16 cellular contexts compared by ENCODE assay signal in genomic region chr1:244583358-244583757, GRCh38.
DNase-seq lines count a peak whose midpoint lies in the region; ATAC-seq, FAIRE-seq and TF ChIP-seq lines count a peak whose summit lies in the region.
"Had no signal": no experiment of that assay in that cellular context is flagged by ENCODE, and none has a peak within 500 bp of the region (broad histone marks: within the 10 kb centered on the region; RNA-seq: fewer than 3 reads in every experiment).

No MANE protein-coding gene starts in this region.

- no peak overlapping the region for H3K9ac ChIP-seq in HepG2 (ENCODE audit: insufficient read depth, low read depth, low read length)
- H3K9ac ChIP-seq: BLaER1 treated with 17β-estradiol and CSF1 and Interleukin-3, amounts not matched to agents 10 nM and 100 nM; GM23248 had no signal

- CTCF ChIA-PET in HepG2 (lab: Yijun Ruan, JAX; ENCODE audit: low intra/inter-chr PET ratio, low total read pairs) = no interaction called here
- CTCF ChIA-PET in WTC11 (lab: Charles Lee) = no interaction called here

- H3K9me3 Mint-ChIP-seq in WTC11 = peaks cover 19% of the 10 kb centered on the region
- H3K9me3 Mint-ChIP-seq in activated T-helper 1 cell treated with anti-CD3 and anti-CD28 coated beads, Interleukin-12 subunit alpha, Interleukin-12 subunit beta, Interleukin-2, Interleukin-4 antibody, amounts not matched to agents 30 ng/mL and 10 ng/mL and 1 ng/mL, durations not matched to agents 14 hours and 24 hours and 36 hours = no peaks in the 10 kb centered on the region
- peaks cover 0 to 4% of the 10 kb centered on the region in 2 donors for H3K9me3 Mint-ChIP-seq in stimulated activated naive CD8-positive, alpha-beta T cell treated with anti-CD3 and anti-CD28 coated beads, Interleukin-15, amount 100 ng/mL, for 72 hours

- no peak overlapping the region for H2AFZ ChIP-seq in HepG2 (ENCODE audit: low read length)
- H2AFZ ChIP-seq: GM23248 had no signal

- H3K4me3 ChIP-seq in HepG2 (replicated peaks in 1 of 3; ENCODE audit: insufficient read depth in 1 of 3, low read depth in 2 of 3, low read length in 3 of 3) (no peak overlapping the region), right lobe of liver (no peak overlapping the region)
- H3K4me3 ChIP-seq: BLaER1 treated with 17β-estradiol and CSF1 and Interleukin-3, amounts not matched to agents 10 nM and 100 nM; GM12878; GM23248; HAP-1 had no signal

- TF ChIP-seq POLR2A in HepG2 (IDR thresholded peaks at IDR 0.05; ENCODE audit: insufficient read depth in 1 of 2, low read depth in 2 of 2, low read length in 2 of 2) (no peak), right lobe of liver (IDR thresholded peaks at IDR 0.05) (no peak)

- no peak for DNase-seq in HepG2 (ENCODE audit: low spot score)
- no peak for DNase-seq in right lobe of liver
- DNase-seq in WTC11 (ENCODE audit: low spot score) = no peak
- peak; percentile 9 for DNase-seq in iPS DF 19.7 (ENCODE audit: low read depth, low spot score)
- no peak for DNase-seq in stimulated activated CD4-positive, alpha-beta T cell treated with anti-CD3 and anti-CD28 coated beads, Interleukin-4, amount 100 ng/mL, for 4 hours
- no peak for DNase-seq in activated T-helper 1 cell treated with anti-CD3 and anti-CD28 coated beads, Interleukin-12 subunit alpha, Interleukin-12 subunit beta, Interleukin-2, Interleukin-4 antibody, amounts not matched to agents 30 ng/mL and 10 ng/mL and 1 ng/mL, durations not matched to agents 14 hours and 24 hours and 36 hours (ENCODE audit: low spot score)
- DNase-seq in stimulated activated naive CD8-positive, alpha-beta T cell treated with anti-CD3 and anti-CD28 coated beads, Interleukin-15, amount 100 ng/mL, for 72 hours = no peak
- DNase-seq: 8988T; Calu3; CD8-positive, alpha-beta T cell; DMS79 treated with DMSO at 0.1 percent for 48 hours; GM23248 had no signal

- H3K27ac ChIP-seq in HepG2 (ENCODE audit: extremely low read length, insufficient read depth, low read length) (no peak overlapping the region), right lobe of liver (no peak overlapping the region)
- H3K27ac ChIP-seq: BLaER1 treated with 17β-estradiol and CSF1 and Interleukin-3, amounts not matched to agents 10 nM and 100 nM; GM23248 had no signal

- FAIRE-seq in HepG2 (lab: Jason Lieb, UNC) = no peak
- FAIRE-seq: GM12878, GM19239 had no signal

- TF ChIP-seq RAD21 in HepG2 (CRISPR knock-in tag; IDR thresholded peaks at IDR 0.05) = no peak

- H3K4me2 ChIP-seq in HepG2 (ENCODE audit: low read depth, low read length) = 0 out of 2 replicates have a peak overlapping the region, but pooled peaks have one; percentile 9
- H3K4me2 ChIP-seq: BLaER1 treated with 17β-estradiol and CSF1 and Interleukin-3, amounts not matched to agents 10 nM and 100 nM had no signal

- in situ Hi-C loops in HepG2 (cut with HindIII; ENCODE audit: extremely low pct_ligation_motif_present, low pct_unique_long_range_greater_than_20kb) = no loop called here

- no peak overlapping the region for H3K4me3 Mint-ChIP-seq in WTC11
- H3K4me3 Mint-ChIP-seq in activated T-helper 1 cell treated with anti-CD3 and anti-CD28 coated beads, Interleukin-12 subunit alpha, Interleukin-12 subunit beta, Interleukin-2, Interleukin-4 antibody, amounts not matched to agents 30 ng/mL and 10 ng/mL and 1 ng/mL, durations not matched to agents 14 hours and 24 hours and 36 hours = no peak overlapping the region
- no peak overlapping the region for H3K4me3 Mint-ChIP-seq in stimulated activated naive CD8-positive, alpha-beta T cell treated with anti-CD3 and anti-CD28 coated beads, Interleukin-15, amount 100 ng/mL, for 72 hours
- H3K4me3 Mint-ChIP-seq: CD8-positive, alpha-beta T cell had no signal

- peak; percentile 60 for ATAC-seq in HepG2
- ATAC-seq in right lobe of liver = no peak
- peak; percentile 86 for ATAC-seq in WTC11
- no peak for ATAC-seq in stimulated activated naive CD8-positive, alpha-beta T cell treated with anti-CD3 and anti-CD28 coated beads, Interleukin-15, amount 100 ng/mL, for 72 hours
- ATAC-seq: CD8-positive, alpha-beta T cell; GM12878 had no signal

- no peaks in the 10 kb centered on the region for H4K20me1 ChIP-seq in HepG2 (ENCODE audit: insufficient read depth, low read length)
- H4K20me1 ChIP-seq: BLaER1 treated with 17β-estradiol and CSF1 and Interleukin-3, amounts not matched to agents 10 nM and 100 nM had no signal

- no TSS peak for BruUV-seq in HepG2 (replicated peaks; lab: Mats Ljungman, UMichigan)

- no peak overlapping the region for H3K27ac Mint-ChIP-seq in WTC11
- no peak overlapping the region for H3K27ac Mint-ChIP-seq in activated T-helper 1 cell treated with anti-CD3 and anti-CD28 coated beads, Interleukin-12 subunit alpha, Interleukin-12 subunit beta, Interleukin-2, Interleukin-4 antibody, amounts not matched to agents 30 ng/mL and 10 ng/mL and 1 ng/mL, durations not matched to agents 14 hours and 24 hours and 36 hours
- H3K27ac Mint-ChIP-seq in stimulated activated naive CD8-positive, alpha-beta T cell treated with anti-CD3 and anti-CD28 coated beads, Interleukin-15, amount 100 ng/mL, for 72 hours = no peak overlapping the region
- H3K27ac Mint-ChIP-seq: CD8-positive, alpha-beta T cell had no signal

- no peaks in the 10 kb centered on the region for H3K27me3 ChIP-seq in HepG2 (ENCODE audit: control insufficient read depth in 1 of 2, insufficient read depth in 2 of 2, low read length in 2 of 2)
- no peaks in the 10 kb centered on the region for H3K27me3 ChIP-seq in right lobe of liver
- H3K27me3 ChIP-seq: BLaER1 treated with 17β-estradiol and CSF1 and Interleukin-3, amounts not matched to agents 10 nM and 100 nM had no signal

- POLR2A ChIA-PET in HepG2 (lab: Yijun Ruan, JAX) = no interaction called here
- POLR2A ChIA-PET in WTC11 (lab: Charles Lee) = no interaction called here

- peaks cover 3% of the 10 kb centered on the region for H3K36me3 Mint-ChIP-seq in WTC11
- no peaks in the 10 kb centered on the region for H3K36me3 Mint-ChIP-seq in activated T-helper 1 cell treated with anti-CD3 and anti-CD28 coated beads, Interleukin-12 subunit alpha, Interleukin-12 subunit beta, Interleukin-2, Interleukin-4 antibody, amounts not matched to agents 30 ng/mL and 10 ng/mL and 1 ng/mL, durations not matched to agents 14 hours and 24 hours and 36 hours (ENCODE audit: low read depth)

- WGBS in HepG2 (ENCODE audit: low lambda C conversion rate) = 35% methylated on average over 6 of the region's 6 CpGs
- 87% methylated on average over 5 of the region's 6 CpGs for WGBS in right lobe of liver (ENCODE audit: insufficient coverage, low coverage, low lambda C conversion rate, missing lambda C conversion rate)

- H3K36me3 ChIP-seq in HepG2 (replicated peaks in 1 of 2; ENCODE audit: control insufficient read depth in 1 of 2, insufficient read depth in 2 of 2, low read length in 2 of 2) = no peaks in the 10 kb centered on the region
- H3K36me3 ChIP-seq in right lobe of liver = no peaks in the 10 kb centered on the region
- H3K36me3 ChIP-seq: BLaER1 treated with 17β-estradiol and CSF1 and Interleukin-3, amounts not matched to agents 10 nM and 100 nM; HAP-1 had no signal

- no peaks in the 10 kb centered on the region for H3K4me1 Mint-ChIP-seq in WTC11
- peaks cover 5% of the 10 kb centered on the region for H3K4me1 Mint-ChIP-seq in activated T-helper 1 cell treated with anti-CD3 and anti-CD28 coated beads, Interleukin-12 subunit alpha, Interleukin-12 subunit beta, Interleukin-2, Interleukin-4 antibody, amounts not matched to agents 30 ng/mL and 10 ng/mL and 1 ng/mL, durations not matched to agents 14 hours and 24 hours and 36 hours (ENCODE audit: low read depth)
- no peaks in the 10 kb centered on the region for H3K4me1 Mint-ChIP-seq in stimulated activated naive CD8-positive, alpha-beta T cell treated with anti-CD3 and anti-CD28 coated beads, Interleukin-15, amount 100 ng/mL, for 72 hours

- H3K4me1 ChIP-seq in HepG2 (ENCODE audit: insufficient read depth, low read length) (peaks cover 9% of the 10 kb centered on the region), right lobe of liver (no peaks in the 10 kb centered on the region)
- H3K4me1 ChIP-seq: HAP-1 had no signal

- TF ChIP-seq EP300 in HepG2 (IDR thresholded peaks at IDR 0.05; ENCODE audit: low read depth in 2 of 2, low read length in 2 of 2) (no peak), HepG2 (CRISPR knock-in tag; IDR thresholded peaks at IDR 0.05; ENCODE audit: borderline replicate concordance) (no peak)

- intact Hi-C loops in HepG2 (cut with micrococcal nuclease; ENCODE audit: unreplicated experiment) = no loop called here
- intact Hi-C loops in right lobe of liver (cut with DNase I) = no loop called here
- intact Hi-C loops in activated T-helper 1 cell treated with anti-CD3 and anti-CD28 coated beads, Interleukin-12 subunit alpha, Interleukin-12 subunit beta, Interleukin-2, Interleukin-4 antibody, amounts not matched to agents 30 ng/mL and 10 ng/mL and 1 ng/mL, durations not matched to agents 14 hours and 24 hours and 36 hours (cut with micrococcal nuclease) = no loop called here

- TF ChIP-seq CTCF in HepG2 (CRISPR knock-in tag; IDR thresholded peaks at IDR 0.05) (peak; percentile 31; the same call in 1 of the 2 replicates), right lobe of liver (IDR thresholded peaks at IDR 0.05) (no peak), WTC11 (IDR thresholded peaks at IDR 0.05) (no peak)

- H3K9me3 ChIP-seq in HepG2 (ENCODE audit: low read length) (no peaks in the 10 kb centered on the region), right lobe of liver (no peaks in the 10 kb centered on the region)
- H3K9me3 ChIP-seq: HAP-1 had no signal

- no peaks in the 10 kb centered on the region for H3K79me2 ChIP-seq in HepG2 (ENCODE audit: insufficient read depth, low read length)

- H3K27me3 Mint-ChIP-seq in WTC11 (ENCODE audit: low read depth) = no peaks in the 10 kb centered on the region
- H3K27me3 Mint-ChIP-seq in activated T-helper 1 cell treated with anti-CD3 and anti-CD28 coated beads, Interleukin-12 subunit alpha, Interleukin-12 subunit beta, Interleukin-2, Interleukin-4 antibody, amounts not matched to agents 30 ng/mL and 10 ng/mL and 1 ng/mL, durations not matched to agents 14 hours and 24 hours and 36 hours (ENCODE audit: insufficient read depth) = no peaks in the 10 kb centered on the region
- no peaks in the 10 kb centered on the region for H3K27me3 Mint-ChIP-seq in stimulated activated naive CD8-positive, alpha-beta T cell treated with anti-CD3 and anti-CD28 coated beads, Interleukin-15, amount 100 ng/mL, for 72 hours

TF ChIP-seq in HepG2, 621 proteins besides CTCF, POLR2A, EP300 and RAD21 (continues in another document):
- peak; percentile 56 for TF ChIP-seq ZNF652 (CRISPR knock-in tag; IDR thresholded peaks at IDR 0.05; ENCODE audit: borderline replicate concordance, low read depth)
- TF ChIP-seq FLYWCH1 (CRISPR knock-in tag; IDR thresholded peaks at IDR 0.05) = no peak

TF ChIP-seq in WTC11, 78 proteins besides CTCF, POLR2A, EP300 and RAD21 (continues in another document):
- TF ChIP-seq GABPB1 (CRISPR knock-in tag; IDR thresholded peaks at IDR 0.05) = no peak
- TF ChIP-seq TEAD4 (CRISPR knock-in tag; IDR thresholded peaks at IDR 0.05) = no peak
- no peak for TF ChIP-seq FOXP1 (CRISPR knock-in tag; IDR thresholded peaks at IDR 0.05; ENCODE audit: borderline replicate concordance)
- TF ChIP-seq CBFB (CRISPR knock-in tag; IDR thresholded peaks at IDR 0.05; ENCODE audit: low read depth) = no peak
- no peak for TF ChIP-seq MAX (CRISPR knock-in tag; IDR thresholded peaks at IDR 0.05)

Comparison
In these comparisons a context has a peak if more than half of its experiments do, and no peak if none do; other contexts are left out.
1. ATAC-seq: peak in HepG2 (single experiment) and WTC11 (single experiment); none in right lobe of liver (0 of 4) and stimulated activated naive CD8-positive, alpha-beta T cell treated with anti-CD3 and anti-CD28 coated beads, Interleukin-15, amount 100 ng/mL, for 72 hours (single experiment).
2. Of the 50 proteins assayed by ChIP-seq in both HepG2 and WTC11: peak only in HepG2: CTCF; only in WTC11: none; in both: none; in neither: 49.